In genomic region chr5:63401434-63402046, GRCh38 we compare ENCODE assay signal across 8 cellular contexts.
DNase-seq lines count a peak whose midpoint lies in the region; ATAC-seq and TF ChIP-seq lines count a peak whose summit lies in the region.

No MANE protein-coding gene starts in this region.

- H3K4me3 ChIP-seq in AG09309 (ENCODE audit: control insufficient read depth, low read depth, low read length) (no peak overlapping the region), retinal pigment epithelial cell (ENCODE audit: low read length) (no peak overlapping the region)

- TF ChIP-seq CTCF in AG09309 (IDR thresholded peaks at IDR 0.05; ENCODE audit: control insufficient read depth, insufficient read depth, low read depth, low read length, missing control alignments) (peak; percentile 57), GM12872 (IDR thresholded peaks at IDR 0.05; ENCODE audit: insufficient read depth, low read depth, low read length) (peak; percentile 72), retinal pigment epithelial cell (conservative IDR thresholded peaks at IDR 0.05; ENCODE audit: low read depth, low read length) (peak; percentile 89)

- ATAC-seq in HG02588 (IDR thresholded peaks at IDR 0.05; ENCODE audit: unreplicated experiment) = peak; percentile 86
- no peak for ATAC-seq in activated CD4-positive, CD25-positive, alpha-beta regulatory T cell treated with anti-CD3 and anti-CD28 coated beads, Interleukin-2, amount 50 U/mL, for 24 hours

- DNase-seq in AG09309 (ENCODE audit: low read depth) = no peak
- DNase-seq in NCI-H146 treated with DMSO at 0.1 percent for 48 hours (lab: John Stamatoyannopoulos, UW; ENCODE audit: unreplicated experiment) = peak; percentile 18
- DNase-seq in activated CD4-positive, alpha-beta T cell treated with anti-CD3 and anti-CD28 coated beads, Interleukin-2, amount 50 U/mL, for 1 hour = peak; percentile 1
- DNase-seq in head of caudate nucleus = peak; percentile 35 to 85 (median 72)
- peak; percentile 8 for DNase-seq in retinal pigment epithelial cell (ENCODE audit: low read depth)

- intact Hi-C loops in head of caudate nucleus (cut with DNase I) = no loop called here
